14 cellular contexts compared by ENCODE assay signal in genomic region chr20:63943007-63943807, GRCh38. TPM values are rescaled to one million over a fixed set of nuclear protein-coding genes. Genes with fewer than 3 reads are reported as not detected.
DNase-seq lines count a peak whose midpoint lies in the region; ATAC-seq and TF ChIP-seq lines count a peak whose summit lies in the region.
"Had no signal": no experiment of that assay in that cellular context is flagged by ENCODE, and none has a peak within 500 bp of the region (broad histone marks: within the 10 kb centered on the region; RNA-seq: fewer than 3 reads in every experiment).

No MANE protein-coding gene starts in this region.

- H3K36me3 ChIP-seq in GM06990 (ENCODE audit: control insufficient read depth, insufficient read depth, low read length) (peaks cover 40% of the 10 kb centered on the region), skeletal muscle tissue (ENCODE audit: control insufficient read depth in 3 of 3, insufficient read depth in 3 of 3, low read length in 3 of 3) (peaks cover 49 to 64% (median 49%) of the 10 kb centered on the region in 3 donors), PC-3 (ENCODE audit: low read depth, low read length) (peaks cover 23% of the 10 kb centered on the region)

- H3K9ac ChIP-seq in skeletal muscle tissue (ENCODE audit: low read depth in 1 of 3, low read length in 3 of 3) (peak overlapping the region in 1 of 3 donors; percentile 33), PC-3 (ENCODE audit: low read length) (no peak overlapping the region)
- H3K9ac ChIP-seq: KMS-11 had no signal

- DNase-seq in GM06990 (ENCODE audit: extremely low read depth, insufficient read length) (peak; percentile 20), NCI-H2171 treated with DMSO at 0.1 percent for 48 hours (lab: John Stamatoyannopoulos, UW) (peak; percentile 97), left ventricle myocardium superior (peak; percentile 22), endothelial cell (ENCODE audit: low spot score) (no peak), PC-3 (no peak)
- DNase-seq: activated CD4-positive, alpha-beta T cell treated with anti-CD3 and anti-CD28 coated beads, Interleukin-2, amount 50 U/mL, for 48 hours; Calu3; islet precursor cell; SW 1271 had no signal

- H3K4me1 ChIP-seq in skeletal muscle tissue (ENCODE audit: control insufficient read depth in 3 of 3, insufficient read depth in 3 of 3, low read length in 3 of 3) (peaks cover 31 to 51% (median 33%) of the 10 kb centered on the region in 3 donors), PC-3 (ENCODE audit: insufficient read depth, low read length) (peaks cover 4% of the 10 kb centered on the region; the same call in 1 of the 2 replicates)

- CTCF ChIA-PET in PC-3 (lab: Charles Lee) = no interaction called here

- peaks cover 12% of the 10 kb centered on the region for H3K4me1 Mint-ChIP-seq in endothelial cell (ENCODE audit: unreplicated experiment)

- no peak overlapping the region for H3K27ac Mint-ChIP-seq in endothelial cell (ENCODE audit: unreplicated experiment)

- H3K27ac ChIP-seq in skeletal muscle tissue (ENCODE audit: low read depth, low read length) (peak overlapping the region; percentile 44), PC-3 (ENCODE audit: low read length) (no peak overlapping the region)
- H3K27ac ChIP-seq: KMS-11 had no signal

- H3K4me3 Mint-ChIP-seq in endothelial cell (ENCODE audit: unreplicated experiment) = no peak overlapping the region

- H3F3A ChIP-seq in PC-3 (ENCODE audit: low read length, unreplicated experiment) = peaks cover 9% of the 10 kb centered on the region

- H4K20me1 ChIP-seq in PC-3 (ENCODE audit: low read length) = peaks cover 30% of the 10 kb centered on the region

- intact Hi-C loops in left ventricle myocardium superior (cut with micrococcal nuclease) (no loop called here), PC-3 (cut with micrococcal nuclease) (no loop called here)

- peaks cover 26% of the 10 kb centered on the region for H3K79me2 ChIP-seq in PC-3 (ENCODE audit: low read length)

- H3K9me3 ChIP-seq in skeletal muscle tissue (ENCODE audit: control insufficient read depth in 3 of 3, low read length in 3 of 3) (no peaks in the 10 kb centered on the region), PC-3 (ENCODE audit: low read length) (no peaks in the 10 kb centered on the region)

- H3K36me3 Mint-ChIP-seq in endothelial cell (ENCODE audit: low read depth, unreplicated experiment) = peaks cover 15% of the 10 kb centered on the region
- H3K36me3 Mint-ChIP-seq: activated naive CD4-positive, alpha-beta T cell treated with anti-CD3 and anti-CD28 coated beads, Interleukin-2, amount 50 U/mL, for 24 hours had no signal

- BruUV-seq in PC-3 (replicated peaks; lab: Mats Ljungman, UMichigan) = no TSS peak

- no peak overlapping the region for H3K4me2 ChIP-seq in PC-3 (ENCODE audit: low read length)
- H3K4me2 ChIP-seq: KMS-11 had no signal

- no peaks in the 10 kb centered on the region for H3K9me3 Mint-ChIP-seq in endothelial cell (ENCODE audit: unreplicated experiment)
- H3K9me3 Mint-ChIP-seq: activated naive CD4-positive, alpha-beta T cell treated with anti-CD3 and anti-CD28 coated beads, Interleukin-2, amount 50 U/mL, for 24 hours had no signal

- peaks cover 9% of the 10 kb centered on the region for H3K27me3 Mint-ChIP-seq in endothelial cell (ENCODE audit: unreplicated experiment)
- H3K27me3 Mint-ChIP-seq: activated naive CD4-positive, alpha-beta T cell treated with anti-CD3 and anti-CD28 coated beads, Interleukin-2, amount 50 U/mL, for 24 hours had no signal

- POLR2A ChIA-PET in PC-3 (lab: Charles Lee; ENCODE audit: unreplicated experiment) = no interaction called here

- H3K4me3 ChIP-seq in GM06990 (replicated peaks; ENCODE audit: low read depth, low read length) (no peak overlapping the region), skeletal muscle tissue (ENCODE audit: low read length in 3 of 3) (no peak overlapping the region), PC-3 (ENCODE audit: low read length) (no peak overlapping the region)

- H3K27me3 ChIP-seq in GM06990 (replicated peaks; ENCODE audit: control insufficient read depth, insufficient read depth, low read length) = no peaks in the 10 kb centered on the region
- H3K27me3 ChIP-seq in skeletal muscle tissue (ENCODE audit: control insufficient read depth in 3 of 3, insufficient read depth in 3 of 3, low read length in 3 of 3) = no peaks in the 10 kb centered on the region
- no peaks in the 10 kb centered on the region for H3K27me3 ChIP-seq in PC-3 (ENCODE audit: low read length)

- no peak for TF ChIP-seq CTCF in GM06990 (IDR thresholded peaks at IDR 0.05; ENCODE audit: insufficient read depth, low read length, poor library complexity, severe bottlenecking)
- no peak for TF ChIP-seq CTCF in endothelial cell (IDR thresholded peaks at IDR 0.05; ENCODE audit: unreplicated experiment)
- TF ChIP-seq CTCF in PC-3 (conservative IDR thresholded peaks at IDR 0.05; ENCODE audit: low read depth, low read length) = no peak

- ATAC-seq in left ventricle myocardium superior (no peak), PC-3 (no peak), HG03108 (IDR thresholded peaks at IDR 0.05; ENCODE audit: unreplicated experiment) (no peak)
- no peak for ATAC-seq in activated CD4-positive, CD25-positive, alpha-beta regulatory T cell treated with anti-CD3 and anti-CD28 coated beads, Interleukin-2, amount 50 U/mL, for 24 hours

- no peaks in the 10 kb centered on the region for H3K9me2 ChIP-seq in PC-3 (replicated peaks; ENCODE audit: low read length)

- H2AFZ ChIP-seq in PC-3 (ENCODE audit: low read length) = no peak overlapping the region

RNA-seq across cellular contexts. Expression of gene UCKL1, which starts 13.0 kb away (rescaled TPM):
- total RNA-seq in left ventricle myocardium superior (59.9 TPM), skeletal muscle tissue (15.7 TPM), endothelial cell (ENCODE audit: unreplicated experiment) (40.1 TPM), PC-3 (2014; rRNA removed) (37.2 and 47.4 TPM in 2 replicates)

RNA-seq across cellular contexts. Expression of gene ZNF512B, which starts 26.5 kb away (rescaled TPM):
- total RNA-seq in left ventricle myocardium superior (14.0 TPM), skeletal muscle tissue (8.9 TPM), endothelial cell (ENCODE audit: unreplicated experiment) (40.8 TPM), PC-3 (2014; rRNA removed) (18.0 and 24.1 TPM in 2 replicates)

RNA-seq across cellular contexts. Expression of gene SAMD10, which starts 36.2 kb away (rescaled TPM):
- 6.4 TPM for total RNA-seq in left ventricle myocardium superior
- 1.0 TPM for total RNA-seq in skeletal muscle tissue
- 5.0 TPM for total RNA-seq in endothelial cell (ENCODE audit: unreplicated experiment)
- total RNA-seq in PC-3 (2014; rRNA removed) = 7.4 and 13.4 TPM in 2 replicates

RNA-seq across cellular contexts. Expression of gene PRPF6, which starts 37.7 kb away (rescaled TPM):
- total RNA-seq in left ventricle myocardium superior = 50.6 TPM
- 55.8 TPM for total RNA-seq in skeletal muscle tissue
- total RNA-seq in endothelial cell (ENCODE audit: unreplicated experiment) = 73.4 TPM
- total RNA-seq in PC-3 (2014; rRNA removed) = 67.1 and 87.2 TPM in 2 replicates

RNA-seq across cellular contexts. Expression of gene DNAJC5, which starts 48.3 kb away (rescaled TPM):
- total RNA-seq in left ventricle myocardium superior = 47.3 TPM
- 30.3 TPM for total RNA-seq in skeletal muscle tissue
- total RNA-seq in endothelial cell (ENCODE audit: unreplicated experiment) = 54.4 TPM
- total RNA-seq in PC-3 (2014; rRNA removed) = 73.7 and 80.1 TPM in 2 replicates

Comparison
In these comparisons a context has a peak if more than half of its experiments do, and no peak if none do; other contexts are left out.
1. DNase-seq: peak in GM06990 (single experiment), NCI-H2171 treated with DMSO at 0.1 percent for 48 hours (single experiment) and left ventricle myocardium superior (single experiment); none in endothelial cell (single experiment) and PC-3 (single experiment).